ENCODE assay signal across 34 cellular contexts in genomic region chr1:200550367-200550766, GRCh38.
DNase-seq lines count a peak whose midpoint lies in the region; ATAC-seq, FAIRE-seq and TF ChIP-seq lines count a peak whose summit lies in the region.
"Had no signal": no experiment of that assay in that cellular context is flagged by ENCODE, and none has a peak within 500 bp of the region (broad histone marks: within the 10 kb centered on the region; RNA-seq: fewer than 3 reads in every experiment).

No MANE protein-coding gene starts in this region.

- H3K4me1 ChIP-seq in IMR-90 (ENCODE audit: control insufficient read depth, insufficient read depth, low read length): no peaks in the 10 kb centered on the region
- H3K4me1 ChIP-seq in left lung: no peaks in the 10 kb centered on the region
- H3K4me1 ChIP-seq in HepG2 (ENCODE audit: insufficient read depth, low read length): no peaks in the 10 kb centered on the region
- H3K4me1 ChIP-seq: lower lobe of right lung, spleen, testis had no signal

- no peaks in the 10 kb centered on the region for H3K79me2 ChIP-seq in HepG2 (ENCODE audit: insufficient read depth, low read length)

- H3K56ac ChIP-seq in IMR-90 (ENCODE audit: extremely low read depth, insufficient read depth, low read length): no peak overlapping the region

- H3K9ac ChIP-seq in IMR-90 (ENCODE audit: low read depth, low read length): no peak overlapping the region
- no peak overlapping the region for H3K9ac ChIP-seq in HepG2 (ENCODE audit: insufficient read depth, low read depth, low read length)
- H3K9ac ChIP-seq: BLaER1 treated with 17β-estradiol and CSF1 and Interleukin-3, amounts not matched to agents 10 nM and 100 nM had no signal

- no peak overlapping the region for H3K4ac ChIP-seq in IMR-90 (ENCODE audit: low read depth, low read length)

- no peak overlapping the region for H2AFZ ChIP-seq in IMR-90 (replicated peaks; ENCODE audit: low read length, poor library complexity)
- no peak overlapping the region for H2AFZ ChIP-seq in HepG2 (ENCODE audit: low read length)

- H4K8ac ChIP-seq in IMR-90 (ENCODE audit: low read depth in 2 of 2, low read length in 2 of 2): no peak overlapping the region

- TF ChIP-seq RAD21 in IMR-90 (IDR thresholded peaks at IDR 0.05; ENCODE audit: low read length) (no peak), HepG2 (CRISPR knock-in tag; IDR thresholded peaks at IDR 0.05) (no peak)

- TF ChIP-seq CTCF in IMR-90 (conservative IDR thresholded peaks at IDR 0.05; ENCODE audit: low read depth, low read length) (no peak), bronchial epithelial cell (IDR thresholded peaks at IDR 0.05; ENCODE audit: insufficient read depth, low read length, severe bottlenecking) (no peak), left lung (IDR thresholded peaks at IDR 0.05) (no peak), HepG2 (CRISPR knock-in tag; IDR thresholded peaks at IDR 0.05) (no peak)

- no peak overlapping the region for H3K4me2 ChIP-seq in IMR-90 (ENCODE audit: low read depth, low read length)
- H3K4me2 ChIP-seq in HepG2 (ENCODE audit: low read depth, low read length): no peak overlapping the region
- H3K4me2 ChIP-seq: BLaER1 treated with 17β-estradiol and CSF1 and Interleukin-3, amounts not matched to agents 10 nM and 100 nM had no signal

- H3K23ac ChIP-seq in IMR-90 (ENCODE audit: low read depth, low read length): no peak overlapping the region

- FAIRE-seq in bronchial epithelial cell (lab: Jason Lieb, UNC): no peak
- no peak for FAIRE-seq in HepG2 (lab: Jason Lieb, UNC)
- FAIRE-seq: endothelial cell of umbilical vein, HTR-8/SVneo, kidney, urothelium cell line had no signal

- peak; percentile 15 for DNase-seq in EL
- peak; percentile 35 for DNase-seq in IMR-90
- peak; percentile 87 for DNase-seq in bronchial epithelial cell (ENCODE audit: low read depth)
- DNase-seq in left lung: no peak
- DNase-seq in HepG2 (ENCODE audit: low spot score): no peak
- no peak for DNase-seq in activated CD4-positive, alpha-beta T cell treated with anti-CD3 and anti-CD28 coated beads for 1 hour
- DNase-seq: activated CD4-positive, alpha-beta T cell treated with anti-CD3 and anti-CD28 coated beads for 4 hours; activated CD8-positive, alpha-beta T cell treated with anti-CD3 and anti-CD28 coated beads, Interleukin-2, amount 10 ng/mL, durations not matched to agents 7 days and 5 days; activated naive CD4-positive, alpha-beta T cell treated with anti-CD3 and anti-CD28 coated beads, Interleukin-2, amount 10 ng/mL, durations not matched to agents 7 days and 5 days; amniotic stem cell; DMS153; glutamatergic neuron; KG1; kidney; lower lobe of right lung; naive thymus-derived CD4-positive, alpha-beta T cell; NCI-H2029 treated with DMSO at 0.1 percent for 48 hours; NCI-H524 treated with DMSO at 0.1 percent for 48 hours; posterior cingulate gyrus; right cardiac atrium; spleen; stimulated activated CD4-positive, alpha-beta T cell treated with anti-CD3 and anti-CD28 coated beads, Interleukin-2, amount 100 ng/mL, for 24 hours; stimulated activated naive CD8-positive, alpha-beta T cell treated with anti-CD3 and anti-CD28 coated beads, Interleukin-15, Interleukin-2, amounts not matched to agents 100 U/mL and 50 U/mL, for 24 hours; SW 1271; testis had no signal

- H2BK20ac ChIP-seq in IMR-90 (ENCODE audit: low read depth, low read length): no peak overlapping the region

- H4K20me1 ChIP-seq in IMR-90 (ENCODE audit: insufficient read depth, low read length) (no peaks in the 10 kb centered on the region), HepG2 (ENCODE audit: insufficient read depth, low read length) (no peaks in the 10 kb centered on the region)
- H4K20me1 ChIP-seq: BLaER1 treated with 17β-estradiol and CSF1 and Interleukin-3, amounts not matched to agents 10 nM and 100 nM had no signal

- H4K5ac ChIP-seq in IMR-90 (ENCODE audit: low read depth, low read length): no peak overlapping the region

- no peak for TF ChIP-seq EP300 in HepG2 (IDR thresholded peaks at IDR 0.05; ENCODE audit: low read depth in 2 of 2, low read length in 2 of 2)
- no peak for TF ChIP-seq EP300 in HepG2 (CRISPR knock-in tag; IDR thresholded peaks at IDR 0.05; ENCODE audit: borderline replicate concordance)

- POLR2A ChIA-PET in IMR-90 (lab: Charles Lee; ENCODE audit: unreplicated experiment): no interaction called here
- POLR2A ChIA-PET in HepG2 (lab: Yijun Ruan, JAX): no interaction called here

- no peak overlapping the region for H2BK120ac ChIP-seq in IMR-90 (ENCODE audit: low read depth, low read length)

- H3K9me3 ChIP-seq in IMR-90 (ENCODE audit: control insufficient read depth, insufficient read depth, low read length): no peaks in the 10 kb centered on the region
- H3K9me3 ChIP-seq in left lung: no peaks in the 10 kb centered on the region
- no peaks in the 10 kb centered on the region for H3K9me3 ChIP-seq in HepG2 (ENCODE audit: low read length)
- H3K9me3 ChIP-seq: BLaER1 treated with 17β-estradiol and CSF1 and Interleukin-3, amounts not matched to agents 10 nM and 100 nM; lower lobe of right lung; neutrophil; spleen; testis had no signal

- H3K18ac ChIP-seq in IMR-90 (ENCODE audit: low read depth, low read length): no peak overlapping the region

- no peak overlapping the region for H2AK5ac ChIP-seq in IMR-90 (ENCODE audit: low read depth, low read length)

- H3K4me3 ChIP-seq in IMR-90 (ENCODE audit: insufficient read depth, low read depth, low read length) (no peak overlapping the region), bronchial epithelial cell (ENCODE audit: low read depth, low read length) (no peak overlapping the region), left lung (no peak overlapping the region), HepG2 (replicated peaks in 1 of 3; ENCODE audit: insufficient read depth in 1 of 3, low read depth in 2 of 3, low read length in 3 of 3) (no peak overlapping the region)
- H3K4me3 ChIP-seq: BLaER1 treated with 17β-estradiol and CSF1 and Interleukin-3, amounts not matched to agents 10 nM and 100 nM; lower lobe of right lung; spleen; testis had no signal

- H3K14ac ChIP-seq in IMR-90 (replicated peaks; ENCODE audit: low read depth, low read length): no peak overlapping the region

- H2AK9ac ChIP-seq in IMR-90 (replicated peaks; ENCODE audit: low read depth, low read length, poor library complexity): no peak overlapping the region

- ATAC-seq in IMR-90 (ENCODE audit: low read depth) (no peak), left lung (peak; percentile 40), HG03097 (IDR thresholded peaks at IDR 0.05; ENCODE audit: low FRiP score, unreplicated experiment) (no peak), HepG2 (no peak)
- ATAC-seq: activated CD8-positive, alpha-beta T cell treated with anti-CD3 and anti-CD28 coated beads, Interleukin-2, amount 10 ng/mL, durations not matched to agents 7 days and 5 days; activated T-helper 17 cell treated with anti-CD3 and anti-CD28 coated beads, Interleukin-2, amount 50 U/mL, for 72 hours; lower lobe of right lung; naive thymus-derived CD4-positive, alpha-beta T cell; Panc1; right cardiac atrium; stimulated activated naive CD8-positive, alpha-beta T cell treated with anti-CD3 and anti-CD28 coated beads, Interleukin-15, Interleukin-2, amounts not matched to agents 100 U/mL and 50 U/mL, for 24 hours had no signal

- dilution Hi-C loops in IMR-90 (cut with HindIII; ENCODE audit: low sequenced_read_pairs, unreplicated experiment): no loop called here

- no peak overlapping the region for H2BK5ac ChIP-seq in IMR-90 (ENCODE audit: low read depth, low read length, poor library complexity, severe bottlenecking)

- no TSS peak for BruUV-seq in IMR-90 (replicated peaks; lab: Mats Ljungman, UMichigan)
- BruUV-seq in HepG2 (replicated peaks; lab: Mats Ljungman, UMichigan): no TSS peak

- no peak overlapping the region for H3K27ac ChIP-seq in IMR-90 (ENCODE audit: insufficient read depth, low read length)
- no peak overlapping the region for H3K27ac ChIP-seq in left lung
- H3K27ac ChIP-seq in HepG2 (ENCODE audit: extremely low read length, insufficient read depth, low read length): no peak overlapping the region
- H3K27ac ChIP-seq: BLaER1 treated with 17β-estradiol and CSF1 and Interleukin-3, amounts not matched to agents 10 nM and 100 nM; lower lobe of right lung; neutrophil; spleen; testis; VCaP had no signal

- CTCF ChIA-PET in IMR-90 (lab: Yijun Ruan, JAX): interaction anchor here (0.6 to 2.3 kb wide), 2 partner anchors 8 to 179 kb away, joined by 3 to 8 read pairs; no protein-coding TSS in a partner anchor
- CTCF ChIA-PET in HepG2 (lab: Yijun Ruan, JAX; ENCODE audit: low intra/inter-chr PET ratio, low total read pairs): no interaction called here

- no peaks in the 10 kb centered on the region for H3K79me1 ChIP-seq in IMR-90 (ENCODE audit: low read depth in 1 of 2, low read length in 2 of 2)

- no peak overlapping the region for H4K91ac ChIP-seq in IMR-90 (ENCODE audit: insufficient read depth, low read depth, low read length)

- intact Hi-C loops in IMR-90 (cut with micrococcal nuclease): no loop called here
- intact Hi-C loops in left lung (cut with DNase I): no loop called here
- intact Hi-C loops in HepG2 (cut with micrococcal nuclease; ENCODE audit: unreplicated experiment): no loop called here

- no peaks in the 10 kb centered on the region for H3K36me3 ChIP-seq in IMR-90 (ENCODE audit: control insufficient read depth, insufficient read depth, low read length)
- no peaks in the 10 kb centered on the region for H3K36me3 ChIP-seq in bronchial epithelial cell (ENCODE audit: control insufficient read depth, insufficient read depth, low read length)
- no peaks in the 10 kb centered on the region for H3K36me3 ChIP-seq in left lung
- peaks cover 0 to 7% of the 10 kb centered on the region in 2 experiments; a peak in 1 of 5 replicates for H3K36me3 ChIP-seq in HepG2 (replicated peaks in 1 of 2; ENCODE audit: control insufficient read depth in 1 of 2, insufficient read depth in 2 of 2, low read length in 2 of 2)
- H3K36me3 ChIP-seq: lower lobe of right lung had no signal

- TF ChIP-seq POLR2A in IMR-90 (IDR thresholded peaks at IDR 0.05; ENCODE audit: low read depth, low read length) (no peak), HepG2 (IDR thresholded peaks at IDR 0.05; ENCODE audit: insufficient read depth in 1 of 2, low read depth in 2 of 2, low read length in 2 of 2) (no peak)

- no peak overlapping the region for H2BK15ac ChIP-seq in IMR-90 (ENCODE audit: low read depth, low read length)

- no peaks in the 10 kb centered on the region for H3K9me1 ChIP-seq in IMR-90 (ENCODE audit: insufficient read depth, low read length)

- H3K27me3 ChIP-seq in IMR-90 (ENCODE audit: control insufficient read depth, insufficient read depth, low read length) (no peaks in the 10 kb centered on the region), bronchial epithelial cell (ENCODE audit: control insufficient read depth, insufficient read depth, low read length) (no peaks in the 10 kb centered on the region), left lung (no peaks in the 10 kb centered on the region), HepG2 (ENCODE audit: control insufficient read depth in 1 of 2, insufficient read depth in 2 of 2, low read length in 2 of 2) (no peaks in the 10 kb centered on the region; a peak in 1 of 5 replicates)
- H3K27me3 ChIP-seq: BLaER1 treated with 17β-estradiol and CSF1 and Interleukin-3, amounts not matched to agents 10 nM and 100 nM; neutrophil; spleen; testis had no signal

- in situ Hi-C loops in IMR-90 (cut with MboI; ENCODE audit: low sequenced_read_pairs): no loop called here
- in situ Hi-C loops in HepG2 (cut with HindIII; ENCODE audit: extremely low pct_ligation_motif_present, low pct_unique_long_range_greater_than_20kb): no loop called here

Comparison
In these comparisons a context has a peak if more than half of its experiments do, and no peak if none do; other contexts are left out.
1. DNase-seq: peak in EL (single experiment), IMR-90 (single experiment) and bronchial epithelial cell (single experiment); none in left lung (0 of 2), HepG2 (single experiment) and activated CD4-positive, alpha-beta T cell treated with anti-CD3 and anti-CD28 coated beads for 1 hour (single experiment).